Comparison of ENCODE assay signal across 23 cellular contexts in genomic region chr18:46345181-46345465, GRCh38.
"Had no signal": no experiment of that assay in that cellular context is flagged by ENCODE, and none has a peak within 500 bp of the region (broad histone marks: within the 10 kb centered on the region; RNA-seq: fewer than 3 reads in every experiment).

No MANE protein-coding gene starts in this region.

- DNase-seq: activated B cell treated with CpG ODN at 0.5 μM for 24 hours; activated CD4-positive, alpha-beta T cell treated with anti-CD3 and anti-CD28 coated beads for 4 hours; activated CD4-positive, alpha-beta T cell treated with anti-CD3 and anti-CD28 coated beads, Interleukin-2, amount 50 U/mL, for 48 hours; activated effector memory CD4-positive, alpha-beta T cell treated with anti-CD3 and anti-CD28 coated beads, Interleukin-2, amount 50 U/mL, for 16 hours; activated T-cell treated with anti-CD3 and anti-CD28 coated beads, Interleukin-2, amount 50 U/mL, for 72 hours; central memory CD4-positive, alpha-beta T cell; effector memory CD4-positive, alpha-beta T cell; foreskin melanocyte; hippocampal formation; left ventricle myocardium superior; mammary epithelial cell; naive thymus-derived CD8-positive, alpha-beta T cell; ovary; stimulated activated CD4-positive, alpha-beta T cell treated with anti-CD3 and anti-CD28 coated beads, Interleukin-12 subunit alpha, Interleukin-12 subunit beta, amount 100 ng/mL, for 4 hours; stimulated activated CD4-positive, alpha-beta T cell treated with anti-CD3 and anti-CD28 coated beads, Interleukin-4, amount 100 ng/mL, for 4 hours; stimulated activated naive CD8-positive, alpha-beta T cell treated with anti-CD3 and anti-CD28 coated beads, Interleukin-15, Interleukin-2, amounts not matched to agents 100 U/mL and 50 U/mL, for 24 hours; upper lobe of left lung had no signal

- H3K36me3 Mint-ChIP-seq: activated naive CD4-positive, alpha-beta T cell treated with anti-CD3 and anti-CD28 coated beads, Interleukin-2, amount 50 U/mL, for 72 hours; naive thymus-derived CD8-positive, alpha-beta T cell had no signal

- H3K27ac ChIP-seq: neutrophil, ovary, prostate gland, right atrium auricular region, upper lobe of left lung had no signal

- H3K4me3 ChIP-seq: ovary, prostate gland, right atrium auricular region, upper lobe of left lung had no signal

- H3K9me3 Mint-ChIP-seq: activated B cell treated with CpG ODN at 0.5 μM for 24 hours; activated naive CD4-positive, alpha-beta T cell treated with anti-CD3 and anti-CD28 coated beads, Interleukin-2, amount 50 U/mL, for 72 hours; activated T-cell treated with anti-CD3 and anti-CD28 coated beads, Interleukin-2, amount 50 U/mL, for 72 hours; mesothelial cell of epicardium; naive thymus-derived CD8-positive, alpha-beta T cell had no signal

- H3K27me3 ChIP-seq: ovary, right atrium auricular region, upper lobe of left lung had no signal

- H3K9me3 ChIP-seq: neutrophil, ovary, prostate gland, right atrium auricular region, upper lobe of left lung had no signal

- H3K4me3 Mint-ChIP-seq: activated B cell treated with CpG ODN at 0.5 μM for 24 hours; activated T-cell treated with anti-CD3 and anti-CD28 coated beads, Interleukin-2, amount 50 U/mL, for 72 hours; mesothelial cell of epicardium had no signal

- H3K36me3 ChIP-seq: neutrophil, ovary, prostate gland, right atrium auricular region, upper lobe of left lung had no signal

- ATAC-seq: activated naive CD4-positive, alpha-beta T cell treated with anti-CD3 and anti-CD28 coated beads, Interleukin-2, amount 50 U/mL, for 72 hours; activated T-cell treated with anti-CD3 and anti-CD28 coated beads, Interleukin-2, amount 50 U/mL, for 72 hours; esophagus mucosa; left ventricle myocardium superior; naive thymus-derived CD8-positive, alpha-beta T cell; stimulated activated naive CD8-positive, alpha-beta T cell treated with anti-CD3 and anti-CD28 coated beads, Interleukin-15, Interleukin-2, amounts not matched to agents 100 U/mL and 50 U/mL, for 24 hours had no signal

- H3K27ac Mint-ChIP-seq: activated B cell treated with CpG ODN at 0.5 μM for 24 hours; activated naive CD4-positive, alpha-beta T cell treated with anti-CD3 and anti-CD28 coated beads, Interleukin-2, amount 50 U/mL, for 72 hours; activated T-cell treated with anti-CD3 and anti-CD28 coated beads, Interleukin-2, amount 50 U/mL, for 72 hours; mesothelial cell of epicardium had no signal

- H3K27me3 Mint-ChIP-seq: activated B cell treated with CpG ODN at 0.5 μM for 24 hours had no signal
